ENCODE assay signal across 1 cellular context in genomic region chrX:154513662-154514204, GRCh38.
TF ChIP-seq lines count a peak whose summit lies in the region.

No MANE protein-coding gene starts in this region.

TF ChIP-seq in liver, 16 proteins besides CTCF, POLR2A, EP300 and RAD21 (continued from another document):
- no peak for TF ChIP-seq ATF3 (IDR thresholded peaks at IDR 0.05)
